9 cellular contexts compared by ENCODE assay signal in genomic region chr1:163174524-163175437, GRCh38. TPM values are rescaled to one million over a fixed set of nuclear protein-coding genes. Genes with fewer than 3 reads are reported as not detected.
DNase-seq lines count a peak whose midpoint lies in the region; ATAC-seq, FAIRE-seq and TF ChIP-seq lines count a peak whose summit lies in the region.
"Had no signal": no experiment of that assay in that cellular context is flagged by ENCODE, and none has a peak within 500 bp of the region (broad histone marks: within the 10 kb centered on the region; RNA-seq: fewer than 3 reads in every experiment).

No MANE protein-coding gene starts in this region.

- H3K36me3 ChIP-seq in left ventricle myocardium inferior: no peaks in the 10 kb centered on the region

- peak overlapping the region; percentile 43 for H3K27ac ChIP-seq in left ventricle myocardium inferior (replicated peaks)

- peak overlapping the region; percentile 25 for H3K4me3 ChIP-seq in left ventricle myocardium inferior

- H3K4me3 Mint-ChIP-seq in activated naive CD8-positive, alpha-beta T cell treated with anti-CD3 and anti-CD28 coated beads, Interleukin-2, amount 50 U/mL, for 24 hours: no peak overlapping the region
- H3K4me3 Mint-ChIP-seq: activated naive CD8-positive, alpha-beta T cell had no signal

- no peaks in the 10 kb centered on the region for H3K9me3 ChIP-seq in left ventricle myocardium inferior (replicated peaks)

- intact Hi-C loops in left ventricle myocardium inferior (cut with micrococcal nuclease): loop anchor here (2.0 to 10.0 kb wide), 3 partner anchors 102 to 296 kb away; no protein-coding TSS in a partner anchor

- ATAC-seq in activated naive CD8-positive, alpha-beta T cell treated with anti-CD3 and anti-CD28 coated beads, Interleukin-2, amount 50 U/mL, for 24 hours: no peak
- no peak for ATAC-seq in GM21381 (IDR thresholded peaks at IDR 0.05; ENCODE audit: unreplicated experiment)
- no peak for ATAC-seq in GM21528 (IDR thresholded peaks at IDR 0.05; ENCODE audit: low FRiP score, unreplicated experiment)

- peaks cover 9% of the 10 kb centered on the region for H3K27me3 Mint-ChIP-seq in activated naive CD8-positive, alpha-beta T cell treated with anti-CD3 and anti-CD28 coated beads, Interleukin-2, amount 50 U/mL, for 24 hours

- no peaks in the 10 kb centered on the region for H3K36me3 Mint-ChIP-seq in activated naive CD8-positive, alpha-beta T cell treated with anti-CD3 and anti-CD28 coated beads, Interleukin-2, amount 50 U/mL, for 24 hours (ENCODE audit: low read depth)
- H3K36me3 Mint-ChIP-seq: activated naive CD8-positive, alpha-beta T cell had no signal

- H3K27me3 ChIP-seq in left ventricle myocardium inferior (ENCODE audit: low read depth): no peaks in the 10 kb centered on the region

- FAIRE-seq in RCC 7860 (lab: Jason Lieb, UNC): peak; percentile 18

- TF ChIP-seq CTCF in GM12873 (IDR thresholded peaks at IDR 0.05; ENCODE audit: insufficient read depth, low read depth, low read length, missing control alignments): peak; percentile 84
- peak; percentile 97 for TF ChIP-seq CTCF in LNCAP (IDR thresholded peaks at IDR 0.05)
- peak; percentile 92 for TF ChIP-seq CTCF in left ventricle myocardium inferior (IDR thresholded peaks at IDR 0.05; ENCODE audit: borderline replicate concordance)

- peak; percentile 49 for DNase-seq in RCC 7860 (ENCODE audit: low spot score)
- peak; percentile 61 for DNase-seq in activated naive CD8-positive, alpha-beta T cell treated with anti-CD3 and anti-CD28 coated beads, Interleukin-2, amount 50 U/mL, for 24 hours
- DNase-seq in left ventricle myocardium inferior: peak; percentile 61
- peak; percentile 55 for DNase-seq in retina

- no peaks in the 10 kb centered on the region for H3K9me3 Mint-ChIP-seq in activated naive CD8-positive, alpha-beta T cell treated with anti-CD3 and anti-CD28 coated beads, Interleukin-2, amount 50 U/mL, for 24 hours

- H3K4me1 ChIP-seq in left ventricle myocardium inferior: peaks cover 8% of the 10 kb centered on the region

- no peak overlapping the region for H3K27ac Mint-ChIP-seq in activated naive CD8-positive, alpha-beta T cell treated with anti-CD3 and anti-CD28 coated beads, Interleukin-2, amount 50 U/mL, for 24 hours
- H3K27ac Mint-ChIP-seq: activated naive CD8-positive, alpha-beta T cell had no signal

- H3K4me1 Mint-ChIP-seq in activated naive CD8-positive, alpha-beta T cell treated with anti-CD3 and anti-CD28 coated beads, Interleukin-2, amount 50 U/mL, for 24 hours: no peaks in the 10 kb centered on the region

RNA-seq across cellular contexts. Expression of gene RGS5, which starts 27.9 kb away (rescaled TPM):
- 256 TPM for total RNA-seq in left ventricle myocardium inferior
